In the genomic region with DNA sequence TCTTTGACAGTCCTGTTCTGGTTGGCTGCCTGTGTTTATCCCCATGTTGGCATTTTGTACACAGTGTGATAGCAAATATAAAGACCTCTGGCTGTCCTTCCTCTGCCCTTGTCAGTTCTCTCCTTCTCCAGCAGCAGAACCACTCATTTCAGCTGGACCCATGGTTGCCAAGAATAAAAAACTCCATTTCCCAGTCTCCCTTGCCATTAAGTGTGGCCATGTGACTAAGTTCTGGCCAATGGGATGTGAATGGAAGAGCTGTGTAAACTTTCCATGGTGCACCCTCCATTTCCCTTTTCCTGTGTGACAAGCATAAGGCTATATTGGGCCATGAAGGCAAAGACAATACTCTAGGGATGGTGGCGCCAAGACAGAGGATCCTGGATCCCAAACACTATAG, we compare ENCODE assay signal across 11 cellular contexts.
DNase-seq lines count a peak whose midpoint lies in the region; ATAC-seq and TF ChIP-seq lines count a peak whose summit lies in the region.
"Had no signal": no experiment of that assay in that cellular context is flagged by ENCODE, and none has a peak within 500 bp of the region (broad histone marks: within the 10 kb centered on the region; RNA-seq: fewer than 3 reads in every experiment).

No MANE protein-coding gene starts in this region.

- H3K27ac ChIP-seq in esophagus squamous epithelium (peak overlapping the region; percentile 62 to 90 (median 78)), prostate gland (peak overlapping the region in 1 of 2 donors; percentile 23)
- no peak overlapping the region for H3K27ac ChIP-seq in CD8-positive, alpha-beta T cell (ENCODE audit: low read depth, low read length)

- POLR2A ChIA-PET in CD8-positive, alpha-beta T cell (lab: Charles Lee): interaction anchor here (0.8 kb wide), 1 partner anchor 8 kb away, joined by 3 read pairs; no protein-coding TSS in a partner anchor
- POLR2A ChIA-PET in activated CD8-positive, alpha-beta T cell treated with anti-CD3 and anti-CD28 coated beads for 36 hours (lab: Charles Lee): no interaction called here

- peaks cover 62 to 64% of the 10 kb centered on the region in 2 donors for H3K4me1 Mint-ChIP-seq in natural killer cell treated with Interleukin-12 subunit alpha and Interleukin-12 subunit beta and Interleukin-15 and Interleukin-18, amount 100 ng/mL, for 72 hours (ENCODE audit: low read depth in 2 of 2)
- no peaks in the 10 kb centered on the region for H3K4me1 Mint-ChIP-seq in CD8-positive, alpha-beta T cell (ENCODE audit: low read depth)
- H3K4me1 Mint-ChIP-seq in activated CD8-positive, alpha-beta T cell treated with anti-CD3 and anti-CD28 coated beads for 36 hours (ENCODE audit: low read depth): peaks cover 4% of the 10 kb centered on the region

- no peaks in the 10 kb centered on the region for H3K9me3 Mint-ChIP-seq in natural killer cell treated with Interleukin-12 subunit alpha and Interleukin-12 subunit beta and Interleukin-15 and Interleukin-18, amount 100 ng/mL, for 72 hours
- H3K9me3 Mint-ChIP-seq in CD8-positive, alpha-beta T cell: no peaks in the 10 kb centered on the region
- no peaks in the 10 kb centered on the region for H3K9me3 Mint-ChIP-seq in activated CD8-positive, alpha-beta T cell treated with anti-CD3 and anti-CD28 coated beads for 36 hours

- TF ChIP-seq POLR2A in esophagus squamous epithelium (IDR thresholded peaks at IDR 0.05) (no peak), prostate gland (IDR thresholded peaks at IDR 0.05) (no peak)

- 100% methylated on average over 1 of the region's 1 CpG; no CpG with 5 or more reads in 1 of the 2 donors for WGBS in esophagus squamous epithelium, 2 donors
- 86% methylated on average over 1 of the region's 1 CpG for WGBS in prostate gland

- CTCF ChIA-PET in CD8-positive, alpha-beta T cell (lab: Charles Lee): interaction anchor here (1.5 kb wide), 1 partner anchor 16 kb away, joined by 3 read pairs; no protein-coding TSS in a partner anchor
- CTCF ChIA-PET in activated CD8-positive, alpha-beta T cell treated with anti-CD3 and anti-CD28 coated beads for 36 hours (lab: Charles Lee): no interaction called here

- H3K36me3 ChIP-seq in esophagus squamous epithelium (no peaks in the 10 kb centered on the region), prostate gland (no peaks in the 10 kb centered on the region)
- no peaks in the 10 kb centered on the region for H3K36me3 ChIP-seq in CD8-positive, alpha-beta T cell (ENCODE audit: insufficient read depth, low read length)
- H3K36me3 ChIP-seq: brain microvascular endothelial cell had no signal

- TF ChIP-seq CTCF in esophagus squamous epithelium (IDR thresholded peaks at IDR 0.05): no peak
- TF ChIP-seq CTCF in prostate gland (IDR thresholded peaks at IDR 0.05): no peak
- no peak for TF ChIP-seq CTCF in CD8-positive, alpha-beta T cell (IDR thresholded peaks at IDR 0.05)
- TF ChIP-seq CTCF in activated CD8-positive, alpha-beta T cell treated with anti-CD3 and anti-CD28 coated beads for 36 hours (IDR thresholded peaks at IDR 0.05): no peak

- no peak overlapping the region for H3K4me3 Mint-ChIP-seq in natural killer cell treated with Interleukin-12 subunit alpha and Interleukin-12 subunit beta and Interleukin-15 and Interleukin-18, amount 100 ng/mL, for 72 hours
- H3K4me3 Mint-ChIP-seq in CD8-positive, alpha-beta T cell: no peak overlapping the region
- no peak overlapping the region for H3K4me3 Mint-ChIP-seq in activated CD8-positive, alpha-beta T cell treated with anti-CD3 and anti-CD28 coated beads for 36 hours
- H3K4me3 Mint-ChIP-seq: activated CD8-positive, alpha-beta T cell treated with anti-CD3 and anti-CD28 coated beads, Interleukin-2, amount 10 ng/mL, durations not matched to agents 7 days and 5 days; stimulated activated naive B cell treated with anti-CD40 and anti-IgM and Interleukin-4, amounts not matched to agents 10 μg/mL and 1 μg/mL and 100 μg/mL, for 72 hours had no signal

- intact Hi-C loops in esophagus squamous epithelium (cut with DNase I) (no loop called here), prostate gland (cut with DNase I) (no loop called here)
- intact Hi-C loops in CD8-positive, alpha-beta T cell (cut with DNase I, micrococcal nuclease): no loop called here
- intact Hi-C loops in activated CD8-positive, alpha-beta T cell treated with anti-CD3 and anti-CD28 coated beads for 36 hours (cut with micrococcal nuclease): no loop called here

- H3K36me3 Mint-ChIP-seq in natural killer cell treated with Interleukin-12 subunit alpha and Interleukin-12 subunit beta and Interleukin-15 and Interleukin-18, amount 100 ng/mL, for 72 hours: no peaks in the 10 kb centered on the region
- H3K36me3 Mint-ChIP-seq in CD8-positive, alpha-beta T cell: no peaks in the 10 kb centered on the region
- peaks cover 6% of the 10 kb centered on the region for H3K36me3 Mint-ChIP-seq in activated CD8-positive, alpha-beta T cell treated with anti-CD3 and anti-CD28 coated beads for 36 hours (ENCODE audit: low read depth)

- no peaks in the 10 kb centered on the region for H3K9me3 ChIP-seq in esophagus squamous epithelium
- H3K9me3 ChIP-seq in prostate gland: no peaks in the 10 kb centered on the region
- H3K9me3 ChIP-seq in CD8-positive, alpha-beta T cell (ENCODE audit: low read length): no peaks in the 10 kb centered on the region

- DNase-seq in COLO829 (ENCODE audit: low spot score) (peak; percentile 30), NCI-H69 (lab: John Stamatoyannopoulos, UW) (peak; percentile 22), esophagus squamous epithelium (lab: John Stamatoyannopoulos, UW) (no peak), prostate gland (ENCODE audit: low spot score) (no peak), mesenteric fat pad (ENCODE audit: low spot score) (no peak)
- no peak for DNase-seq in natural killer cell treated with Interleukin-12 subunit alpha and Interleukin-12 subunit beta and Interleukin-15 and Interleukin-18, amount 100 ng/mL, for 72 hours (ENCODE audit: low spot score)
- DNase-seq in CD8-positive, alpha-beta T cell: no peak
- no peak for DNase-seq in activated CD8-positive, alpha-beta T cell treated with anti-CD3 and anti-CD28 coated beads for 36 hours
- DNase-seq: activated CD8-positive, alpha-beta T cell treated with anti-CD3 and anti-CD28 coated beads, Interleukin-2, amount 10 ng/mL, durations not matched to agents 7 days and 5 days; brain microvascular endothelial cell; stimulated activated naive B cell treated with anti-CD40 and anti-IgM and Interleukin-4, amounts not matched to agents 10 μg/mL and 1 μg/mL and 100 μg/mL, for 72 hours had no signal

- peaks cover 16 to 71% (median 36%) of the 10 kb centered on the region in 3 donors for H3K4me1 ChIP-seq in esophagus squamous epithelium
- no peaks in the 10 kb centered on the region for H3K4me1 ChIP-seq in prostate gland (replicated peaks)
- no peaks in the 10 kb centered on the region for H3K4me1 ChIP-seq in CD8-positive, alpha-beta T cell (ENCODE audit: insufficient read depth, low read length)

- H3K4me3 ChIP-seq in esophagus squamous epithelium (no peak overlapping the region), prostate gland (no peak overlapping the region)
- no peak overlapping the region for H3K4me3 ChIP-seq in CD8-positive, alpha-beta T cell (ENCODE audit: low read depth, low read length)

- peak overlapping the region; percentile 40 to 94 for H3K27ac Mint-ChIP-seq in natural killer cell treated with Interleukin-12 subunit alpha and Interleukin-12 subunit beta and Interleukin-15 and Interleukin-18, amount 100 ng/mL, for 72 hours
- H3K27ac Mint-ChIP-seq in CD8-positive, alpha-beta T cell: no peak overlapping the region
- H3K27ac Mint-ChIP-seq in activated CD8-positive, alpha-beta T cell treated with anti-CD3 and anti-CD28 coated beads for 36 hours: no peak overlapping the region
- H3K27ac Mint-ChIP-seq: activated CD8-positive, alpha-beta T cell treated with anti-CD3 and anti-CD28 coated beads, Interleukin-2, amount 10 ng/mL, durations not matched to agents 7 days and 5 days; stimulated activated naive B cell treated with anti-CD40 and anti-IgM and Interleukin-4, amounts not matched to agents 10 μg/mL and 1 μg/mL and 100 μg/mL, for 72 hours had no signal

- H3K27me3 Mint-ChIP-seq in natural killer cell treated with Interleukin-12 subunit alpha and Interleukin-12 subunit beta and Interleukin-15 and Interleukin-18, amount 100 ng/mL, for 72 hours: no peaks in the 10 kb centered on the region
- H3K27me3 Mint-ChIP-seq in CD8-positive, alpha-beta T cell (ENCODE audit: low read depth): no peaks in the 10 kb centered on the region
- H3K27me3 Mint-ChIP-seq in activated CD8-positive, alpha-beta T cell treated with anti-CD3 and anti-CD28 coated beads for 36 hours: no peaks in the 10 kb centered on the region
- H3K27me3 Mint-ChIP-seq: stimulated activated naive B cell treated with anti-CD40 and anti-IgM and Interleukin-4, amounts not matched to agents 10 μg/mL and 1 μg/mL and 100 μg/mL, for 72 hours had no signal

- no peak for ATAC-seq in natural killer cell treated with Interleukin-12 subunit alpha and Interleukin-12 subunit beta and Interleukin-15 and Interleukin-18, amount 100 ng/mL, for 72 hours
- ATAC-seq in CD8-positive, alpha-beta T cell: no peak
- ATAC-seq in activated CD8-positive, alpha-beta T cell treated with anti-CD3 and anti-CD28 coated beads for 36 hours: no peak
- ATAC-seq: activated CD8-positive, alpha-beta T cell treated with anti-CD3 and anti-CD28 coated beads, Interleukin-2, amount 10 ng/mL, durations not matched to agents 7 days and 5 days had no signal

- H3K27me3 ChIP-seq in esophagus squamous epithelium (no peaks in the 10 kb centered on the region), prostate gland (replicated peaks; ENCODE audit: insufficient read depth) (no peaks in the 10 kb centered on the region)
- no peaks in the 10 kb centered on the region for H3K27me3 ChIP-seq in CD8-positive, alpha-beta T cell (ENCODE audit: insufficient read depth, low read length)
- H3K27me3 ChIP-seq: brain microvascular endothelial cell had no signal

Comparison
In these comparisons a context has a peak if more than half of its experiments do, and no peak if none do; other contexts are left out.
1. DNase-seq: peak in COLO829 (single experiment) and NCI-H69 (single experiment); none in esophagus squamous epithelium (single experiment), natural killer cell treated with Interleukin-12 subunit alpha and Interleukin-12 subunit beta and Interleukin-15 and Interleukin-18, amount 100 ng/mL, for 72 hours (single experiment), prostate gland (single experiment), mesenteric fat pad (single experiment), CD8-positive, alpha-beta T cell (0 of 7) and activated CD8-positive, alpha-beta T cell treated with anti-CD3 and anti-CD28 coated beads for 36 hours (single experiment).
2. H3K27ac Mint-ChIP-seq: peak in natural killer cell treated with Interleukin-12 subunit alpha and Interleukin-12 subunit beta and Interleukin-15 and Interleukin-18, amount 100 ng/mL, for 72 hours (2 of 2); none in CD8-positive, alpha-beta T cell (single experiment) and activated CD8-positive, alpha-beta T cell treated with anti-CD3 and anti-CD28 coated beads for 36 hours (single experiment).